ENCODE assay signal across 8 cellular contexts in the genomic region with DNA sequence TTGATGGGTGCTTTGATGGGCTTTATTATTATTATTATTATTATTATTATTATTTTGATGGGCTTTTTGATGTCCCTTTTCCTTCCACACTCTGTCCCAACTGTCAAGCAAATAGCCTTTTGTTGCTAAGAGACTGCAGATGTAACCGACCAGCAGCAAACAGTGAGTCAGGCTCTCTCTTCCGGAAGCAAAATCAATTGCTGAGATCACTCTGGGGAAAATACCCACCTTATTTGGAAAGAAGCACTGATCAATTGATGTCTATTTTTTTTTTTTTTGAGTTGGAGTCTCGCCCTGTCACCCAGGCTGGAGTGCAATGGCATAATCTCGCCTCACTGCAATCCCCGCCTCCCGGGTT. TPM values are rescaled to one million over a fixed set of nuclear protein-coding genes. Genes with fewer than 3 reads are reported as not detected.
DNase-seq lines count a peak whose midpoint lies in the region; ATAC-seq and TF ChIP-seq lines count a peak whose summit lies in the region.

No MANE protein-coding gene starts in this region.

- H3K9ac ChIP-seq in endocrine pancreas (ENCODE audit: control insufficient read depth, insufficient read depth, low read length) (no peak overlapping the region), neural cell (ENCODE audit: low read length) (peak overlapping the region; percentile 98)

- H3K4me1 ChIP-seq in heart right ventricle (peaks cover 9 to 87% (median 69%) of the 10 kb centered on the region in 9 donors), endocrine pancreas (ENCODE audit: control insufficient read depth, insufficient read depth, low read length) (no peaks in the 10 kb centered on the region)

- H3K4me3 ChIP-seq in heart right ventricle (peak overlapping the region in 5 of 10 donors; percentile 63 to 82 (median 74)), endocrine pancreas (ENCODE audit: control insufficient read depth, insufficient read depth, low read length) (peak overlapping the region; percentile 93), neural cell (ENCODE audit: low read length) (peak overlapping the region; percentile 75)

- H3K9me3 ChIP-seq in heart right ventricle (no peaks in the 10 kb centered on the region), endocrine pancreas (ENCODE audit: control insufficient read depth, low read length) (no peaks in the 10 kb centered on the region), neural cell (ENCODE audit: low read length) (no peaks in the 10 kb centered on the region)

- TF ChIP-seq CTCF in heart right ventricle (IDR thresholded peaks at IDR 0.05) (no peak), neural cell (IDR thresholded peaks at IDR 0.05; ENCODE audit: poor library complexity, severe bottlenecking) (no peak)

- no peaks in the 10 kb centered on the region for H3K9me2 ChIP-seq in neural cell (ENCODE audit: insufficient read depth, low read length)

- H2AFZ ChIP-seq in neural cell (ENCODE audit: low read depth, low read length): no peak overlapping the region

- H3K27me3 ChIP-seq in heart right ventricle: no peaks in the 10 kb centered on the region
- H3K27me3 ChIP-seq in endocrine pancreas (ENCODE audit: control insufficient read depth, insufficient read depth, low read length): no peaks in the 10 kb centered on the region
- no peaks in the 10 kb centered on the region for H3K27me3 ChIP-seq in neural cell (ENCODE audit: insufficient read depth, low read depth, low read length)

- H3K36me3 ChIP-seq in heart right ventricle: peaks cover 0 to 23% (median 0%) of the 10 kb centered on the region in 9 donors
- peaks cover 2% of the 10 kb centered on the region for H3K36me3 ChIP-seq in endocrine pancreas (ENCODE audit: control insufficient read depth, insufficient read depth, low read length)
- no peaks in the 10 kb centered on the region for H3K36me3 ChIP-seq in neural cell (ENCODE audit: insufficient read depth, low read length)

- intact Hi-C loops in heart right ventricle (cut with DNase I): loop anchor here in 1 of 10 donors (5.0 kb wide), 1 partner anchor 55 kb away; no protein-coding TSS in a partner anchor
- intact Hi-C loops in cardiac septum (cut with DNase I): loop anchor here (5.0 kb wide), 1 partner anchor 50 kb away; no protein-coding TSS in a partner anchor

- peak overlapping the region; percentile 87 for H3K4me2 ChIP-seq in neural cell (ENCODE audit: low read length)

- TF ChIP-seq RAD21 in neural cell (conservative IDR thresholded peaks at IDR 0.05): no peak

- peaks cover 63% of the 10 kb centered on the region for H3K79me2 ChIP-seq in neural cell (replicated peaks; ENCODE audit: insufficient read depth, low read length)

- H4K20me1 ChIP-seq in neural cell (ENCODE audit: insufficient read depth): no peaks in the 10 kb centered on the region

- peaks cover 7% of the 10 kb centered on the region for H3F3A ChIP-seq in neural cell (ENCODE audit: insufficient read depth, low read length, poor library complexity, severe bottlenecking)

- ATAC-seq in heart right ventricle (no peak), HG03108 (IDR thresholded peaks at IDR 0.05; ENCODE audit: unreplicated experiment) (no peak), HG02610 (IDR thresholded peaks at IDR 0.05; ENCODE audit: unreplicated experiment) (no peak)

- DNase-seq in heart right ventricle (no peak), cardiac septum (ENCODE audit: low spot score) (no peak), T1000 (lab: John Stamatoyannopoulos, UW) (peak; percentile 32), activated gamma-delta T cell (lab: John Stamatoyannopoulos, UW) (no peak)

- 48 to 68% methylated on average over 6 of the region's 6 CpGs for WGBS in heart right ventricle, 2 donors

- TF ChIP-seq EP300 in neural cell (conservative IDR thresholded peaks at IDR 0.05; ENCODE audit: poor library complexity, severe bottlenecking): no peak

- H3K27ac ChIP-seq in heart right ventricle (peak overlapping the region; percentile 91 to 99 (median 96)), neural cell (ENCODE audit: low read length) (peak overlapping the region; percentile 97)

TF ChIP-seq in neural cell, 6 proteins besides CTCF, POLR2A, EP300 and RAD21:
- TF ChIP-seq EZH2 (IDR thresholded peaks at IDR 0.05; ENCODE audit: borderline replicate concordance, insufficient read depth, low read length, poor library complexity, severe bottlenecking) (no peak), SMC3 (conservative IDR thresholded peaks at IDR 0.05; ENCODE audit: poor library complexity) (no peak), TAF1 (IDR thresholded peaks at IDR 0.05; ENCODE audit: low read depth) (no peak), MXI1 (conservative IDR thresholded peaks at IDR 0.05; ENCODE audit: poor library complexity, severe bottlenecking) (no peak), POLR2AphosphoS5 (IDR thresholded peaks at IDR 0.05) (no peak)
- TF ChIP-seq, protein P1, sequence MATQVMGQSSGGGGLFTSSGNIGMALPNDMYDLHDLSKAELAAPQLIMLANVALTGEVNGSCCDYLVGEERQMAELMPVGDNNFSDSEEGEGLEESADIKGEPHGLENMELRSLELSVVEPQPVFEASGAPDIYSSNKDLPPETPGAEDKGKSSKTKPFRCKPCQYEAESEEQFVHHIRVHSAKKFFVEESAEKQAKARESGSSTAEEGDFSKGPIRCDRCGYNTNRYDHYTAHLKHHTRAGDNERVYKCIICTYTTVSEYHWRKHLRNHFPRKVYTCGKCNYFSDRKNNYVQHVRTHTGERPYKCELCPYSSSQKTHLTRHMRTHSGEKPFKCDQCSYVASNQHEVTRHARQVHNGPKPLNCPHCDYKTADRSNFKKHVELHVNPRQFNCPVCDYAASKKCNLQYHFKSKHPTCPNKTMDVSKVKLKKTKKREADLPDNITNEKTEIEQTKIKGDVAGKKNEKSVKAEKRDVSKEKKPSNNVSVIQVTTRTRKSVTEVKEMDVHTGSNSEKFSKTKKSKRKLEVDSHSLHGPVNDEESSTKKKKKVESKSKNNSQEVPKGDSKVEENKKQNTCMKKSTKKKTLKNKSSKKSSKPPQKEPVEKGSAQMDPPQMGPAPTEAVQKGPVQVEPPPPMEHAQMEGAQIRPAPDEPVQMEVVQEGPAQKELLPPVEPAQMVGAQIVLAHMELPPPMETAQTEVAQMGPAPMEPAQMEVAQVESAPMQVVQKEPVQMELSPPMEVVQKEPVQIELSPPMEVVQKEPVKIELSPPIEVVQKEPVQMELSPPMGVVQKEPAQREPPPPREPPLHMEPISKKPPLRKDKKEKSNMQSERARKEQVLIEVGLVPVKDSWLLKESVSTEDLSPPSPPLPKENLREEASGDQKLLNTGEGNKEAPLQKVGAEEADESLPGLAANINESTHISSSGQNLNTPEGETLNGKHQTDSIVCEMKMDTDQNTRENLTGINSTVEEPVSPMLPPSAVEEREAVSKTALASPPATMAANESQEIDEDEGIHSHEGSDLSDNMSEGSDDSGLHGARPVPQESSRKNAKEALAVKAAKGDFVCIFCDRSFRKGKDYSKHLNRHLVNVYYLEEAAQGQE (IDR thresholded peaks at IDR 0.05; ENCODE audit: borderline replicate concordance): no peak

RNA-seq across cellular contexts. Expression of a gene that starts 2.9 kb away (rescaled TPM):
- total RNA-seq in heart right ventricle: 10 to 100 TPM in 8 of 10 donors, 1 to 10 TPM in 2; 4.5 to 76.1 (median 16.4) TPM
- 10 to 100 TPM in 1 of 2 donors, 1 to 10 TPM in 1; 7.4 to 24.1 TPM for polyA plus RNA-seq in heart right ventricle
- 22.1 TPM for total RNA-seq in cardiac septum
- 23.2 and 26.4 TPM in 2 replicates for polyA plus RNA-seq in neural cell
- polyA minus RNA-seq in neural cell: 66.4 and 70.8 TPM in 2 replicates
